ENCODE assay signal across 8 cellular contexts in genomic region chr7:143008007-143008901, GRCh38. TPM values are rescaled to one million over a fixed set of nuclear protein-coding genes. Genes with fewer than 3 reads are reported as not detected.
DNase-seq lines count a peak whose midpoint lies in the region; TF ChIP-seq lines count a peak whose summit lies in the region.

No MANE protein-coding gene starts in this region.

- H3K36me3 Mint-ChIP-seq in activated naive CD8-positive, alpha-beta T cell treated with anti-CD3 and anti-CD28 coated beads for 36 hours = no peaks in the 10 kb centered on the region

- TF ChIP-seq CTCF in GM12864 (IDR thresholded peaks at IDR 0.05; ENCODE audit: low read depth, low read length, missing control alignments) = peak; percentile 86
- TF ChIP-seq CTCF in LNCAP (IDR thresholded peaks at IDR 0.05) = peak; percentile 97

- DNase-seq in GM12864 (ENCODE audit: low read depth) (peak; percentile 22), GOT3 (lab: John Stamatoyannopoulos, UW) (peak; percentile 15), SKM-1 (lab: John Stamatoyannopoulos, UW; ENCODE audit: unreplicated experiment) (peak; percentile 75), cardiac septum (ENCODE audit: low spot score) (peak; percentile 88), putamen (ENCODE audit: low spot score) (peak; percentile 79), NCI-H1048 (lab: John Stamatoyannopoulos, UW) (no peak)
- peak; percentile 76 for DNase-seq in activated naive CD8-positive, alpha-beta T cell treated with anti-CD3 and anti-CD28 coated beads for 36 hours

- H3K4me3 Mint-ChIP-seq in activated naive CD8-positive, alpha-beta T cell treated with anti-CD3 and anti-CD28 coated beads for 36 hours = no peak overlapping the region

- peaks cover 5% of the 10 kb centered on the region for H3K4me1 Mint-ChIP-seq in activated naive CD8-positive, alpha-beta T cell treated with anti-CD3 and anti-CD28 coated beads for 36 hours

- intact Hi-C loops in cardiac septum (cut with DNase I) = loop anchor here (1.0 kb wide), 1 partner anchor 207 kb away; no protein-coding TSS in a partner anchor

- H3K27ac Mint-ChIP-seq in activated naive CD8-positive, alpha-beta T cell treated with anti-CD3 and anti-CD28 coated beads for 36 hours = no peak overlapping the region

- H3K27me3 Mint-ChIP-seq in activated naive CD8-positive, alpha-beta T cell treated with anti-CD3 and anti-CD28 coated beads for 36 hours = peaks cover 5% of the 10 kb centered on the region

- no peaks in the 10 kb centered on the region for H3K9me3 Mint-ChIP-seq in activated naive CD8-positive, alpha-beta T cell treated with anti-CD3 and anti-CD28 coated beads for 36 hours

- no peak overlapping the region for H3K4me3 ChIP-seq in GM12864 (ENCODE audit: low read depth, low read length)

RNA-seq across cellular contexts. Expression of gene OR9A2, which starts 18.7 kb away (rescaled TPM):
- not detected for total RNA-seq in activated naive CD8-positive, alpha-beta T cell treated with anti-CD3 and anti-CD28 coated beads for 36 hours
- not detected for total RNA-seq in cardiac septum

RNA-seq across cellular contexts. Expression of gene OR6V1, which starts 43.9 kb away (rescaled TPM):
- total RNA-seq in activated naive CD8-positive, alpha-beta T cell treated with anti-CD3 and anti-CD28 coated beads for 36 hours = not detected
- not detected for total RNA-seq in cardiac septum

RNA-seq across cellular contexts. Expression of gene KEL, which starts 46.1 kb away (rescaled TPM):
- total RNA-seq in activated naive CD8-positive, alpha-beta T cell treated with anti-CD3 and anti-CD28 coated beads for 36 hours = under 1 TPM in 1 of 2 experiments, not detected in 1; 0.16 TPM
- 0.57 TPM for total RNA-seq in cardiac septum
